ENCODE assay signal across 1 cellular context in the genomic region with DNA sequence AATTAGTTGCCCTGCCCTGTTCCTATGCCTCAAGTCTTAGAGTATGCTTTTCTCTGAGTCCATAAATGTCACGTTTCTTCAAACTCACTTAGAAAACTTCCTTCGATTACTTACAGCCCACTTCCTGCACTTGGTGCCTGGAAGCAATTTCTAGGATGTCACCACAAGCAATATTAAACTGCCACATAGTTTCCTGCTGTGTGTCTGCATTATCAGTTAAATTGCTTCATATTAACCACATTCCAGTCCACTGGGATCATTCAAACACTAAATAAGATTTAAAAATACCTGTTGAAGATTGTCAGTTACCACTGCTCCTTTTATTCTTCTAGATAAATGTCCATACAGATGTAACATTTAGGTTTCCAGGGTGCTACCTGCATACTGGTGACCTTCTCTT.
TF ChIP-seq lines count a peak whose summit lies in the region.

No MANE protein-coding gene starts in this region.

TF ChIP-seq in WTC11, 78 proteins besides CTCF, POLR2A, EP300 and RAD21 (continued from another document):
- TF ChIP-seq ARID4B (CRISPR knock-in tag; IDR thresholded peaks at IDR 0.05; ENCODE audit: borderline replicate concordance), result no peak
- no peak for TF ChIP-seq NR2C2 (CRISPR knock-in tag; IDR thresholded peaks at IDR 0.05)
- TF ChIP-seq, protein P1, sequence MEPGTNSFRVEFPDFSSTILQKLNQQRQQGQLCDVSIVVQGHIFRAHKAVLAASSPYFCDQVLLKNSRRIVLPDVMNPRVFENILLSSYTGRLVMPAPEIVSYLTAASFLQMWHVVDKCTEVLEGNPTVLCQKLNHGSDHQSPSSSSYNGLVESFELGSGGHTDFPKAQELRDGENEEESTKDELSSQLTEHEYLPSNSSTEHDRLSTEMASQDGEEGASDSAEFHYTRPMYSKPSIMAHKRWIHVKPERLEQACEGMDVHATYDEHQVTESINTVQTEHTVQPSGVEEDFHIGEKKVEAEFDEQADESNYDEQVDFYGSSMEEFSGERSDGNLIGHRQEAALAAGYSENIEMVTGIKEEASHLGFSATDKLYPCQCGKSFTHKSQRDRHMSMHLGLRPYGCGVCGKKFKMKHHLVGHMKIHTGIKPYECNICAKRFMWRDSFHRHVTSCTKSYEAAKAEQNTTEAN (CRISPR knock-in tag; IDR thresholded peaks at IDR 0.05), result no peak
- no peak for TF ChIP-seq JAZF1 (CRISPR knock-in tag; IDR thresholded peaks at IDR 0.05)
